Comparison of ENCODE assay signal across 8 cellular contexts in genomic region chr9:115591584-115591984, GRCh38.
DNase-seq lines count a peak whose midpoint lies in the region; ATAC-seq and TF ChIP-seq lines count a peak whose summit lies in the region.

No MANE protein-coding gene starts in this region.

- peaks cover 8% of the 10 kb centered on the region for H3K27me3 Mint-ChIP-seq in WTC11 (ENCODE audit: low read depth)

- intact Hi-C loops in left ventricle myocardium superior (cut with micrococcal nuclease): loop anchor here (5.0 to 10.0 kb wide), 3 partner anchors 583 to 1271 kb away; no protein-coding TSS in a partner anchor

- POLR2A ChIA-PET in WTC11 (lab: Charles Lee): no interaction called here

- H3K27ac Mint-ChIP-seq in WTC11: peak overlapping the region; percentile 94; the same call in 1 of the 2 replicates

- ATAC-seq in HG03442 (IDR thresholded peaks at IDR 0.05; ENCODE audit: unreplicated experiment) (peak; percentile 66), WTC11 (peak; percentile 88), left ventricle myocardium superior (peak; percentile 80), GM21423 (IDR thresholded peaks at IDR 0.05; ENCODE audit: unreplicated experiment) (no peak)

- CTCF ChIA-PET in WTC11 (lab: Charles Lee): interaction anchor here (0.6 to 3.7 kb wide), 13 partner anchors 8 to 989 kb away, joined by 3 to 24 read pairs (median 4); partner anchors contain the start of gene PAPPA

- TF ChIP-seq CTCF in WTC11 (IDR thresholded peaks at IDR 0.05): peak; percentile 72

- peaks cover 14% of the 10 kb centered on the region for H3K9me3 Mint-ChIP-seq in WTC11

- H3K36me3 Mint-ChIP-seq in WTC11: peaks cover 10% of the 10 kb centered on the region

- H3K4me1 Mint-ChIP-seq in WTC11: peaks cover 25% of the 10 kb centered on the region

- DNase-seq in DMS53 treated with DMSO at 0.1 percent for 48 hours (lab: John Stamatoyannopoulos, UW; ENCODE audit: unreplicated experiment) (peak; percentile 94), NCI-H345 (lab: John Stamatoyannopoulos, UW) (peak; percentile 90), WTC11 (ENCODE audit: low spot score) (peak; percentile 47), left ventricle myocardium superior (no peak), retina (peak; percentile 43)
- no peak for DNase-seq in activated effector memory CD4-positive, alpha-beta T cell treated with Interleukin-2 at 50 U/mL for 16 hours

- H3K4me3 Mint-ChIP-seq in WTC11: peak overlapping the region; percentile 54

TF ChIP-seq in WTC11, 78 proteins besides CTCF, POLR2A, EP300 and RAD21:
- TF ChIP-seq ZBTB21 (CRISPR knock-in tag; IDR thresholded peaks at IDR 0.05; ENCODE audit: borderline replicate concordance) (no peak), TEAD4 (CRISPR knock-in tag; IDR thresholded peaks at IDR 0.05) (no peak), AR (CRISPR knock-in tag; IDR thresholded peaks at IDR 0.05) (no peak), SOX15 (CRISPR knock-in tag; IDR thresholded peaks at IDR 0.05) (no peak), PRDM15 (CRISPR knock-in tag; IDR thresholded peaks at IDR 0.05) (no peak), JAZF1 (CRISPR knock-in tag; IDR thresholded peaks at IDR 0.05) (no peak), ZNF396 (CRISPR knock-in tag; IDR thresholded peaks at IDR 0.05; ENCODE audit: borderline replicate concordance) (no peak), ZNF219 (CRISPR knock-in tag; IDR thresholded peaks at IDR 0.05; ENCODE audit: borderline replicate concordance) (no peak), ZNF532 (CRISPR knock-in tag; IDR thresholded peaks at IDR 0.05; ENCODE audit: borderline replicate concordance) (no peak)

Comparison
In these comparisons a context has a peak if more than half of its experiments do, and no peak if none do; other contexts are left out.
1. DNase-seq: peak in DMS53 treated with DMSO at 0.1 percent for 48 hours (single experiment), NCI-H345 (single experiment), WTC11 (single experiment) and retina (single experiment); none in left ventricle myocardium superior (single experiment) and activated effector memory CD4-positive, alpha-beta T cell treated with Interleukin-2 at 50 U/mL for 16 hours (single experiment).